9 cellular contexts compared by ENCODE assay signal in the genomic region with DNA sequence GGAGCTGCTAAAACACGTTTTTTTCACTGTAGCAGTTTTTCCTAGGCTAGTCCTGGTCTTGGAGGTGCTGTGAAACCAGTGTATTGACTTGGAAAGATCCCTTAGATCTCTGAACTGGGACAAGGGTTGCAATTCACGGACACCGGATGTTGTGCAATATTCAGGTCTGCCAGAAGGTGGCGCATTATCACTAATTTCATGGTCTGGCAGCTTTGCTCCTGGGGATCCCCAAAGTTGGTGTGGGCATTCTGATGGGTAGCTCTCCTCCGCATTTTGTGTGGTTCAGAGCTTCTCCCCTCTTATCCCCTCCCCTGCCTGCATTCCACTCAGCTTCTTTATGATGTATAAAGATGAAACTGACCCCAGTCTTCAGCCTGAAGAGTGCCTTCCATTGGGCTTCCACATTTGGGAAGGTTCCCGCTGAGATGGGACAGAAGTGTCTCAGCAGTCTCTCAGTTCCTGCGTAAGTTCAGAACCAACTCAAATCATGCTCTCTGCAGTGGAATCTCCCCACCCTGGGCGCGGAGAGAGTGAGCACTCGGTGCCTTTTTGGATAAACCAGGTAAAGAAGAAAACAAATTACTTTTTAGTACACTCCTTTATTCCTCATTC.
DNase-seq lines count a peak whose midpoint lies in the region; ATAC-seq and TF ChIP-seq lines count a peak whose summit lies in the region.
"Had no signal": no experiment of that assay in that cellular context is flagged by ENCODE, and none has a peak within 500 bp of the region (broad histone marks: within the 10 kb centered on the region; RNA-seq: fewer than 3 reads in every experiment).

No MANE protein-coding gene starts in this region.

- no peaks in the 10 kb centered on the region for H3K27me3 ChIP-seq in kidney epithelial cell (ENCODE audit: control insufficient read depth, insufficient read depth, low read length)

- no peak overlapping the region for H3K4me3 ChIP-seq in kidney epithelial cell (ENCODE audit: low read depth, low read length)

- DNase-seq in COLO668 (lab: John Stamatoyannopoulos, UW; ENCODE audit: unreplicated experiment) (peak; percentile 63), NCI-H748 (lab: John Stamatoyannopoulos, UW; ENCODE audit: unreplicated experiment) (peak; percentile 65), anterior cingulate cortex (lab: John Stamatoyannopoulos, UW) (peak in 48 of 58 donors; percentile 2 to 78 (median 31)), kidney epithelial cell (ENCODE audit: low read depth) (no peak), stromal cell of bone marrow (ENCODE audit: low read depth) (peak; percentile 5), dedifferentiated amniotic fluid mesenchymal stem cell (ENCODE audit: extremely low spot score) (no peak)
- DNase-seq: activated B cell treated with CpG ODN at 0.5 μM for 24 hours had no signal

- ATAC-seq in GM18861 (IDR thresholded peaks at IDR 0.05; ENCODE audit: unreplicated experiment) (peak; percentile 66), HG03196 (IDR thresholded peaks at IDR 0.05; ENCODE audit: unreplicated experiment) (peak; percentile 83)

- TF ChIP-seq CTCF in kidney epithelial cell (IDR thresholded peaks at IDR 0.05; ENCODE audit: insufficient read depth, low read length, poor library complexity, severe bottlenecking): peak; percentile 42

- H3K36me3 ChIP-seq in kidney epithelial cell (ENCODE audit: control insufficient read depth, insufficient read depth, low read length): no peaks in the 10 kb centered on the region

Comparison
In these comparisons a context has a peak if more than half of its experiments do, and no peak if none do; other contexts are left out.
1. DNase-seq: peak in COLO668 (single experiment), NCI-H748 (single experiment), anterior cingulate cortex (48 of 58) and stromal cell of bone marrow (single experiment); none in kidney epithelial cell (single experiment) and dedifferentiated amniotic fluid mesenchymal stem cell (single experiment).